27 cellular contexts compared by ENCODE assay signal in the genomic region with DNA sequence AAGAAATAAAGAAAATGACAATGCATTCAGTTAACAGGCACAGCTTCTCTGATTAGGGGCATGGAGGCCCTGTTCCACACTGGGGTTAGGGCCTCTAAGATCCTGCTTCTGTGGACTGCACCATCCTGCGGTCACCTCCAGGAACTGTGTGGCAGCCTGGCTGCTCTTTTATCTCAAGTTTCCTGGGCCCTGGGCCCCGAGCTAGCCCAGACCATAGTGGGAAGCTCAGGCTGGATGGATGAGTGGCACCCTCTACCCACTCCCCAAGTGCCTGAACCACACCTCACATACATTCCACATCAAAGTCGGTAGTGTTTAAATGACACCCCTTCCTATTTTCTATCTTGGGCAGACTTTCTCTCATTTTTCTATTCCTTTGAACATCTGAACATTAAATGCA.
"Had no signal": no experiment of that assay in that cellular context is flagged by ENCODE, and none has a peak within 500 bp of the region (broad histone marks: within the 10 kb centered on the region; RNA-seq: fewer than 3 reads in every experiment).

No MANE protein-coding gene starts in this region.

- H3K36me3 ChIP-seq: neutrophil, ovary, right lobe of liver, sigmoid colon, suprapubic skin, tibial artery, transverse colon, upper lobe of left lung, vagina had no signal

- ATAC-seq: naive thymus-derived CD8-positive, alpha-beta T cell; natural killer cell treated with Interleukin-12 subunit alpha and Interleukin-12 subunit beta and Interleukin-15 and Interleukin-18, amount 100 ng/mL, for 72 hours; psoas muscle; right cardiac atrium; right lobe of liver; stimulated activated effector memory CD8-positive, alpha-beta T cell treated with anti-CD3 and anti-CD28 coated beads, Interleukin-12 subunit alpha, Interleukin-12 subunit beta, amount 100 ng/mL, for 72 hours; stimulated activated naive B cell treated with anti-CD40 and anti-IgM and Interleukin-4, amounts not matched to agents 10 μg/mL and 1 μg/mL and 100 μg/mL, for 72 hours had no signal

- H2AFZ ChIP-seq: parathyroid adenoma had no signal

- H3K9ac ChIP-seq: parathyroid adenoma had no signal

- H3K4me1 ChIP-seq: parathyroid adenoma, psoas muscle, right lobe of liver, sigmoid colon, suprapubic skin, testis, tibial artery, transverse colon, upper lobe of left lung, vagina had no signal

- DNase-seq: naive B cell; naive thymus-derived CD8-positive, alpha-beta T cell; nephron progenitor cell; occipital lobe; ovary; psoas muscle; right cardiac atrium; right lobe of liver; sigmoid colon; small intestine; stimulated activated CD4-positive, alpha-beta T cell treated with anti-CD3 and anti-CD28 coated beads, Interleukin-15, amount 100 ng/mL, for 24 hours; stimulated activated CD4-positive, alpha-beta T cell treated with anti-CD3 and anti-CD28 coated beads, Interleukin-2, amount 100 ng/mL, for 24 hours; stimulated activated CD4-positive, alpha-beta T cell treated with anti-CD3 and anti-CD28 coated beads, Interleukin-2, amount 100 ng/mL, for 48 hours; stimulated activated CD4-positive, alpha-beta T cell treated with anti-CD3 and anti-CD28 coated beads, Interleukin-4, amount 100 ng/mL, for 24 hours; stimulated activated naive B cell treated with anti-CD40 and anti-IgM and Interleukin-4, amounts not matched to agents 10 μg/mL and 1 μg/mL and 100 μg/mL, for 72 hours; stimulated activated naive CD4-positive, alpha-beta T cell treated with Interleukin-2 at 50 U/mL for 16 hours; substantia nigra; testis; tibial artery; transverse colon; upper lobe of left lung had no signal

- H3K9me3 ChIP-seq: neutrophil, psoas muscle, right lobe of liver, sigmoid colon, suprapubic skin, testis, tibial artery, transverse colon, upper lobe of left lung, vagina had no signal

- H3K27ac ChIP-seq: neutrophil, ovary, parathyroid adenoma, psoas muscle, right lobe of liver, sigmoid colon, suprapubic skin, testis, tibial artery, transverse colon, upper lobe of left lung, vagina had no signal

- H3K4me3 ChIP-seq: ovary, psoas muscle, right lobe of liver, sigmoid colon, suprapubic skin, testis, tibial artery, transverse colon, upper lobe of left lung, vagina had no signal

- H3K79me2 ChIP-seq: parathyroid adenoma had no signal

- H3K27me3 ChIP-seq: neutrophil, ovary, right lobe of liver, sigmoid colon, suprapubic skin, testis, tibial artery, transverse colon, upper lobe of left lung, vagina had no signal
